1 cellular context compared by ENCODE assay signal in the genomic region with DNA sequence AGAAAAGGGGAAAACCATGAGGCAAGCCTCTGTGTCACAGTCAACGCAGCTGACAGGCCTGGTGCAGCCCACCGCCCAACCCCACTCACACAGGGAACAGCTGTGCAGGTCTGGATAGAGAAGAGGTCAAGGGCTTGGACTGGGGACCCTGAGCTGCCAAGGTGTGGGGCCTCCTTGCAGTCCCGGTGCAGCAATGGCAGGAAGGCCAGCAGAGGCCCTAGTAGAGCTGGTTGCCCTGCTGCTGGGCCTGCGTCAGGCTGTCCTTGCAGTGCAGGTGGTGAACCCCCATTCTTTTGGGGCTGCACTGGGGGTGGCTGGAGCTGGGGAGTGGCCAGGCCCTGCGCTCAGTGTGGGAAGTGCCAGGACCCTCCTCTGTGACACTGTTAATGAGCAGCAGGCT.
A peak's percentile ranks its signal among the peaks of the same experiment; 100 is the strongest.
TF ChIP-seq lines count a peak whose summit lies in the region.

No MANE protein-coding gene starts in this region.

TF ChIP-seq in HepG2, 621 proteins besides CTCF, POLR2A, EP300 and RAD21 (continued from another document):
- TF ChIP-seq, protein P1, sequence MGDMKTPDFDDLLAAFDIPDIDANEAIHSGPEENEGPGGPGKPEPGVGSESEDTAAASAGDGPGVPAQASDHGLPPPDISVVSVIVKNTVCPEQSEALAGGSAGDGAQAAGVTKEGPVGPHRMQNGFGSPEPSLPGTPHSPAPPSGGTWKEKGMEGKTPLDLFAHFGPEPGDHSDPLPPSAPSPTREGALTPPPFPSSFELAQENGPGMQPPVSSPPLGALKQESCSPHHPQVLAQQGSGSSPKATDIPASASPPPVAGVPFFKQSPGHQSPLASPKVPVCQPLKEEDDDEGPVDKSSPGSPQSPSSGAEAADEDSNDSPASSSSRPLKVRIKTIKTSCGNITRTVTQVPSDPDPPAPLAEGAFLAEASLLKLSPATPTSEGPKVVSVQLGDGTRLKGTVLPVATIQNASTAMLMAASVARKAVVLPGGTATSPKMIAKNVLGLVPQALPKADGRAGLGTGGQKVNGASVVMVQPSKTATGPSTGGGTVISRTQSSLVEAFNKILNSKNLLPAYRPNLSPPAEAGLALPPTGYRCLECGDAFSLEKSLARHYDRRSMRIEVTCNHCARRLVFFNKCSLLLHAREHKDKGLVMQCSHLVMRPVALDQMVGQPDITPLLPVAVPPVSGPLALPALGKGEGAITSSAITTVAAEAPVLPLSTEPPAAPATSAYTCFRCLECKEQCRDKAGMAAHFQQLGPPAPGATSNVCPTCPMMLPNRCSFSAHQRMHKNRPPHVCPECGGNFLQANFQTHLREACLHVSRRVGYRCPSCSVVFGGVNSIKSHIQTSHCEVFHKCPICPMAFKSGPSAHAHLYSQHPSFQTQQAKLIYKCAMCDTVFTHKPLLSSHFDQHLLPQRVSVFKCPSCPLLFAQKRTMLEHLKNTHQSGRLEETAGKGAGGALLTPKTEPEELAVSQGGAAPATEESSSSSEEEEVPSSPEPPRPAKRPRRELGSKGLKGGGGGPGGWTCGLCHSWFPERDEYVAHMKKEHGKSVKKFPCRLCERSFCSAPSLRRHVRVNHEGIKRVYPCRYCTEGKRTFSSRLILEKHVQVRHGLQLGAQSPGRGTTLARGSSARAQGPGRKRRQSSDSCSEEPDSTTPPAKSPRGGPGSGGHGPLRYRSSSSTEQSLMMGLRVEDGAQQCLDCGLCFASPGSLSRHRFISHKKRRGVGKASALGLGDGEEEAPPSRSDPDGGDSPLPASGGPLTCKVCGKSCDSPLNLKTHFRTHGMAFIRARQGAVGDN (CRISPR knock-in tag; IDR thresholded peaks at IDR 0.05) = peak; percentile 34; the same call in 1 of the 2 replicates
